ENCODE assay signal across 10 cellular contexts in genomic region chr1:116852910-116853309, GRCh38. TPM values are rescaled to one million over a fixed set of nuclear protein-coding genes. Genes with fewer than 3 reads are reported as not detected.
A peak's percentile ranks its signal among the peaks of the same experiment; 100 is the strongest.
DNase-seq lines count a peak whose midpoint lies in the region; ATAC-seq and TF ChIP-seq lines count a peak whose summit lies in the region.
"Had no signal": no experiment of that assay in that cellular context is flagged by ENCODE, and none has a peak within 500 bp of the region (broad histone marks: within the 10 kb centered on the region; RNA-seq: fewer than 3 reads in every experiment).

No MANE protein-coding gene starts in this region.

- ATAC-seq in RWPE2 (ENCODE audit: low read depth) (0 out of 3 replicates have a peak, but pooled peaks have one; percentile 20), foreskin keratinocyte (peak; percentile 61), psoas muscle (no peak)
- ATAC-seq in stimulated activated naive CD8-positive, alpha-beta T cell treated with anti-CD3 and anti-CD28 coated beads, Interleukin-15, Interleukin-2, amounts not matched to agents 100 U/mL and 50 U/mL, for 24 hours: no peak

- WGBS in psoas muscle, 3 donors: 82 to 89% (median 85%) methylated on average over 3 of the region's 3 CpGs

- intact Hi-C loops in psoas muscle (cut with DNase I): loop anchor here in 1 of 2 donors (10.0 kb wide), 1 partner anchor 202 kb away; no protein-coding TSS in a partner anchor

- DNase-seq in HEK293T (ENCODE audit: extremely low spot score) (peak; percentile 37), RWPE2 (ENCODE audit: low spot score) (no peak), foreskin keratinocyte (peak in 1 of 2 donors; percentile 57), retina (peak; percentile 18), psoas muscle (no peak)
- DNase-seq in central memory CD4-positive, alpha-beta T cell: no peak
- no peak for DNase-seq in stimulated activated naive CD8-positive, alpha-beta T cell treated with anti-CD3 and anti-CD28 coated beads, Interleukin-15, Interleukin-2, amounts not matched to agents 100 U/mL and 50 U/mL, for 24 hours
- DNase-seq: activated naive CD4-positive, alpha-beta T cell treated with anti-CD3 and anti-CD28 coated beads, Interleukin-2, amount 50 U/mL, for 16 hours; heart left ventricle; substantia nigra had no signal

- no peak overlapping the region for H3K27ac ChIP-seq in RWPE2 (ENCODE audit: poor library complexity, severe bottlenecking)
- no peak overlapping the region for H3K27ac ChIP-seq in foreskin keratinocyte
- no peak overlapping the region for H3K27ac ChIP-seq in psoas muscle
- H3K27ac ChIP-seq: heart left ventricle had no signal

- H3K4me3 ChIP-seq in RWPE2 (ENCODE audit: severe bottlenecking) (no peak overlapping the region), psoas muscle (no peak overlapping the region)
- H3K4me3 ChIP-seq: heart left ventricle had no signal

- CTCF ChIA-PET in HEK293T (lab: Yijun Ruan, JAX): interaction anchor here (1.2 kb wide), 1 partner anchor 10 kb away, joined by 4 read pairs; no protein-coding TSS in a partner anchor

- POLR2A ChIA-PET in HEK293T (lab: Yijun Ruan, JAX): interaction anchor here (0.5 to 1.3 kb wide), 6 partner anchors 18 to 207 kb away, joined by 3 to 11 read pairs (median 4); partner anchors contain the start of gene TTF2

- H3K9me3 ChIP-seq in RWPE2 (ENCODE audit: severe bottlenecking) (no peaks in the 10 kb centered on the region), psoas muscle (no peaks in the 10 kb centered on the region)
- H3K9me3 ChIP-seq: heart left ventricle had no signal

- H3K27me3 ChIP-seq in RWPE2 (ENCODE audit: insufficient read depth, poor library complexity, severe bottlenecking): no peaks in the 10 kb centered on the region
- H3K27me3 ChIP-seq in foreskin keratinocyte: no peaks in the 10 kb centered on the region
- H3K27me3 ChIP-seq in psoas muscle (ENCODE audit: insufficient read depth in 3 of 3, low read length in 2 of 3): peaks cover 0 to 1% (median 0%) of the 10 kb centered on the region in 3 donors
- H3K27me3 ChIP-seq: heart left ventricle had no signal

- H3K36me3 ChIP-seq in RWPE2 (ENCODE audit: low read depth) (no peaks in the 10 kb centered on the region), psoas muscle (ENCODE audit: insufficient read depth in 1 of 2, low read depth in 1 of 2) (no peaks in the 10 kb centered on the region)
- H3K36me3 ChIP-seq: heart left ventricle had no signal

- TF ChIP-seq CTCF in RWPE2 (IDR thresholded peaks at IDR 0.05; ENCODE audit: poor library complexity, severe bottlenecking) (no peak), foreskin keratinocyte (conservative IDR thresholded peaks at IDR 0.05) (no peak), psoas muscle (IDR thresholded peaks at IDR 0.05) (no peak)

- H3K4me1 ChIP-seq in RWPE2 (ENCODE audit: insufficient read depth, poor library complexity, severe bottlenecking) (peaks cover 18% of the 10 kb centered on the region), foreskin keratinocyte (peaks cover 15% of the 10 kb centered on the region), psoas muscle (no peaks in the 10 kb centered on the region)

TF ChIP-seq in HEK293T, 16 proteins besides CTCF, POLR2A, EP300 and RAD21:
- TF ChIP-seq ZNF384 (IDR thresholded peaks at IDR 0.05) (no peak), SP1 (IDR thresholded peaks at IDR 0.05) (no peak), L3MBTL2 (conservative IDR thresholded peaks at IDR 0.05) (peak; percentile 56; the same call in 1 of the 2 replicates)

RNA-seq across cellular contexts. Expression of gene PTGFRN, which starts 56.8 kb away (rescaled TPM):
- total RNA-seq in foreskin keratinocyte (171 and 183 TPM in 2 replicates), psoas muscle (1 to 10 TPM; 2.3 to 8.1 (median 4.5) TPM)
- polyA plus RNA-seq in foreskin keratinocyte (147 and 151 TPM in 2 replicates), psoas muscle (1 to 10 TPM in 2 of 3 donors, under 1 TPM in 1; 0.79 to 1.6 (median 1.5) TPM)

Comparison
In these comparisons a context has a peak if more than half of its experiments do, and no peak if none do; other contexts are left out.
1. DNase-seq: peak in HEK293T (single experiment) and retina (single experiment); none in RWPE2 (single experiment), central memory CD4-positive, alpha-beta T cell (single experiment), stimulated activated naive CD8-positive, alpha-beta T cell treated with anti-CD3 and anti-CD28 coated beads, Interleukin-15, Interleukin-2, amounts not matched to agents 100 U/mL and 50 U/mL, for 24 hours (single experiment) and psoas muscle (0 of 2).
2. ATAC-seq: peak in RWPE2 (single experiment) and foreskin keratinocyte (single experiment); none in stimulated activated naive CD8-positive, alpha-beta T cell treated with anti-CD3 and anti-CD28 coated beads, Interleukin-15, Interleukin-2, amounts not matched to agents 100 U/mL and 50 U/mL, for 24 hours (single experiment) and psoas muscle (0 of 4).
3. RNA of gene PTGFRN, which starts 56.8 kb away (total RNA-seq): 171 to 183 TPM in foreskin keratinocyte; 2.3 to 8.1 TPM in psoas muscle; every median in the first group is over 10 times any median in the second.